In the genomic region with DNA sequence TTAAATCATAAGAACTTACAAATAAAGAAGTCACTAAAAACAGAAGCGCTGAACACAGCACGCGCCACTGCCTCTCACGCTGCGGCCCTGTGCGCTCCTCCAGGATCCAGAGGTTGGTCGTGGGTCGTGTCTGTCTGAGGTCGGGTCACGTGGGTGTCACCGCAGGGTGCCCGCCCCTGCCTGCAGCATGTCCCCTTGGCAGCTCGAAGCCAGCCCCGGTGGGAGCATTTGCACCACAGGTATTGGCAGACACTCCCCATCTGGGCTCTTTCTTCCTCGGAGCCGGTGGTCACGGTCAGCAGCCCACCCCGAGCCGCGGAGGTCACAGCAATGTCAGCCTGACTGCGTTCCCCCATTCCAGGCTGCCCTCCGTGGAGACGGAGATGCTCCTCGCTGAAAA, we compare ENCODE assay signal across 18 cellular contexts.
"Had no signal": no experiment of that assay in that cellular context is flagged by ENCODE, and none has a peak within 500 bp of the region (broad histone marks: within the 10 kb centered on the region; RNA-seq: fewer than 3 reads in every experiment).

No MANE protein-coding gene starts in this region.

- DNase-seq: central memory CD4-positive, alpha-beta T cell; cortex of kidney; effector memory CD8-positive, alpha-beta T cell; foreskin melanocyte; islet precursor cell; left ventricle myocardium inferior; mesendoderm; naive thymus-derived CD4-positive, alpha-beta T cell; nephron progenitor cell; psoas muscle; retina; small intestine; stimulated activated CD4-positive, alpha-beta T cell treated with anti-CD3 and anti-CD28 coated beads, Interleukin-12 subunit alpha, Interleukin-12 subunit beta, amount 100 ng/mL, for 4 hours; stimulated activated naive CD4-positive, alpha-beta T cell treated with Interleukin-2 at 50 U/mL for 16 hours; thyroid gland had no signal

- H3K27me3 ChIP-seq: thyroid gland had no signal

- FAIRE-seq: small intestine had no signal

- H3K27ac ChIP-seq: left ventricle myocardium inferior, neutrophil, psoas muscle, suprapubic skin, thyroid gland had no signal

- H3K4me3 ChIP-seq: left ventricle myocardium inferior, lung, psoas muscle, suprapubic skin, thyroid gland had no signal

- H3K4me1 ChIP-seq: psoas muscle, thyroid gland had no signal

- H3K9me3 ChIP-seq: left ventricle myocardium inferior, neutrophil, psoas muscle, suprapubic skin, thyroid gland had no signal

- H3K36me3 ChIP-seq: left ventricle myocardium inferior, neutrophil, suprapubic skin, thyroid gland had no signal

- ATAC-seq: effector memory CD8-positive, alpha-beta T cell; naive thymus-derived CD4-positive, alpha-beta T cell had no signal
